ENCODE assay signal across 1 cellular context in the genomic region with DNA sequence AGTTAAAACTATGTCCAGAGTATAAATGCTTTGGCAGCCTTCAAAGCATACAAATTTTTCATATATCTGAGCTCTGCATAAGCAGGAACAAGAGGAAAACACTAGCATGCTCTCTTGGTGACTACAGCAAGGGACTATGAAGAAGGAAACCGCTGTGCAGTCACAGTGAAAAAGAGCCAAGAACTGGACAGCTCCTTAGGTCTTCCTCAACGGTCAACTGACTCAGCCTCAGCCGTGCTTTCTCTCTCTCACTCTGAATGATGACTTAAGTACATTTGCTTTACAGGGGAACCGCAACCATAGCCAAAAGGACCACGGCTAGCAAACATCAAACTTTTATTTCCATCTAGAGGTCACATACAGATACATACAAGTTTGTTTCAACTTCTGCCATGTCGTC.
TF ChIP-seq lines count a peak whose summit lies in the region.

No MANE protein-coding gene starts in this region.

TF ChIP-seq in IMR-90, 13 proteins besides CTCF, POLR2A, EP300 and RAD21:
- peak; percentile 22; the same call in 1 of the 2 replicates for TF ChIP-seq CEBPB (IDR thresholded peaks at IDR 0.05; ENCODE audit: low read depth, low read length)
- TF ChIP-seq, protein P1, sequence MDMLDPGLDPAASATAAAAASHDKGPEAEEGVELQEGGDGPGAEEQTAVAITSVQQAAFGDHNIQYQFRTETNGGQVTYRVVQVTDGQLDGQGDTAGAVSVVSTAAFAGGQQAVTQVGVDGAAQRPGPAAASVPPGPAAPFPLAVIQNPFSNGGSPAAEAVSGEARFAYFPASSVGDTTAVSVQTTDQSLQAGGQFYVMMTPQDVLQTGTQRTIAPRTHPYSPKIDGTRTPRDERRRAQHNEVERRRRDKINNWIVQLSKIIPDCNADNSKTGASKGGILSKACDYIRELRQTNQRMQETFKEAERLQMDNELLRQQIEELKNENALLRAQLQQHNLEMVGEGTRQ (IDR thresholded peaks at IDR 0.05; ENCODE audit: low read depth, low read length) = no peak
- TF ChIP-seq SMC3 (IDR thresholded peaks at IDR 0.05; ENCODE audit: low read depth, low read length) = peak; percentile 32; the same call in 1 of the 2 replicates
- TF ChIP-seq MXI1 (IDR thresholded peaks at IDR 0.05; ENCODE audit: borderline replicate concordance, low read depth, low read length) = peak; percentile 82
- TF ChIP-seq MAFK (IDR thresholded peaks at IDR 0.05; ENCODE audit: low read depth, low read length) = peak; percentile 30; the same call in 1 of the 2 replicates
- peak; percentile 84 for TF ChIP-seq RCOR1 (IDR thresholded peaks at IDR 0.05; ENCODE audit: insufficient replicate concordance, low read length)
- TF ChIP-seq FOS (IDR thresholded peaks at IDR 0.05; ENCODE audit: low read depth, low read length) = peak; percentile 51; the same call in 1 of the 2 replicates
- no peak for TF ChIP-seq BHLHE40 (IDR thresholded peaks at IDR 0.05; ENCODE audit: low read depth, low read length)
